8 cellular contexts compared by ENCODE assay signal in the genomic region with DNA sequence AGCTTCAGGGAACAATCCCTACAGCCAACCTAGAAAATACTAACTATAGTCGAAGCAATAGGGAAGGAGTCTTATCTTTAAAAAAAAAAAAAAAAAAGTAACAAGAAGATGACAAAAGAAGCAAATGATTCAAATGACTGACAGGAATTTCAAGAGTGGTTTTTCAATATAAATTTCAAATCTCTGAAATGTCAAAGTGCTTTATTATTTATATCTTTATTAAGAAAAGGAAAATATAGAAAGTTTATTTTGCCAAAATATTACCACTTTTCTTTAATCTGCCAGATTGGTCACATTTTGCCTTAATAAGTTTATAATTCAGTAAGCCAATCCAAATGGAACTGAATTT.
DNase-seq lines count a peak whose midpoint lies in the region; ATAC-seq and TF ChIP-seq lines count a peak whose summit lies in the region.

No MANE protein-coding gene starts in this region.

- H3K27ac ChIP-seq in mesodermal cell (ENCODE audit: low read depth, low read length, severe bottlenecking) (no peak overlapping the region), upper lobe of right lung (no peak overlapping the region), neuronal stem cell (replicated peaks; ENCODE audit: low read length) (no peak overlapping the region)

- no peak overlapping the region for H2AK5ac ChIP-seq in neuronal stem cell (ENCODE audit: low read depth, low read length)

- no peak overlapping the region for H3K23ac ChIP-seq in neuronal stem cell (ENCODE audit: low read depth, low read length, poor library complexity)

- no peak overlapping the region for H2BK15ac ChIP-seq in neuronal stem cell (ENCODE audit: low read length)

- TF ChIP-seq CTCF in upper lobe of right lung (IDR thresholded peaks at IDR 0.05) = no peak

- no peak for DNase-seq in activated naive CD4-positive, alpha-beta T cell treated with anti-CD3 and anti-CD28 coated beads, Interleukin-2, amount 50 U/mL, for 72 hours (ENCODE audit: low spot score in 2 of 2)
- DNase-seq in activated T-helper 2 cell treated with anti-CD3 and anti-CD28 coated beads, Interferon-gamma antibody, Interleukin-2, Interleukin-4, amounts not matched to agents 10 μg/mL and 5 μg/mL and 100 μg/mL, durations not matched to agents 14 hours and 24 hours and 36 hours (ENCODE audit: low spot score) = no peak
- DNase-seq in upper lobe of right lung (no peak), neuronal stem cell (ENCODE audit: low spot score) (no peak), GDM1 (lab: John Stamatoyannopoulos, UW) (no peak), NCI-H524 (lab: John Stamatoyannopoulos, UW) (no peak)

- no peak overlapping the region for H3K4me2 ChIP-seq in neuronal stem cell (ENCODE audit: insufficient read depth, low read length, poor library complexity, severe bottlenecking)

- no CpG with 5 or more reads among the region's 1 CpG for WGBS in mesodermal cell (ENCODE audit: insufficient coverage in 2 of 2), 2 experiments
- no CpG with 5 or more reads among the region's 1 CpG for WGBS in neuronal stem cell (ENCODE audit: extremely low coverage in 2 of 2, insufficient read length in 2 of 2, insufficient replicate concordance in 1 of 2), 2 donors

- H3K18ac ChIP-seq in neuronal stem cell (ENCODE audit: low read length) = no peak overlapping the region

- H3K4me1 Mint-ChIP-seq in activated naive CD4-positive, alpha-beta T cell treated with anti-CD3 and anti-CD28 coated beads, Interleukin-2, amount 50 U/mL, for 24 hours = peaks cover 23% of the 10 kb centered on the region
- H3K4me1 Mint-ChIP-seq in activated T-helper 2 cell treated with anti-CD3 and anti-CD28 coated beads, Interferon-gamma antibody, Interleukin-2, Interleukin-4, amounts not matched to agents 10 μg/mL and 5 μg/mL and 100 μg/mL, durations not matched to agents 14 hours and 24 hours and 36 hours (ENCODE audit: low read depth) = peaks cover 15% of the 10 kb centered on the region

- H3K4me3 ChIP-seq in mesodermal cell (ENCODE audit: extremely low read depth, insufficient read depth, low read length, poor library complexity, severe bottlenecking) (peak overlapping the region; percentile 16), upper lobe of right lung (peak overlapping the region; percentile 43), neuronal stem cell (ENCODE audit: low read length in 2 of 2) (no peak overlapping the region)

- no peak overlapping the region for H3K4ac ChIP-seq in neuronal stem cell (ENCODE audit: low read length)

- peak overlapping the region; percentile 18 for H3K27ac Mint-ChIP-seq in activated naive CD4-positive, alpha-beta T cell treated with anti-CD3 and anti-CD28 coated beads, Interleukin-2, amount 50 U/mL, for 24 hours
- H3K27ac Mint-ChIP-seq in activated naive CD4-positive, alpha-beta T cell treated with anti-CD3 and anti-CD28 coated beads, Interleukin-2, amount 50 U/mL, for 72 hours = no peak overlapping the region
- no peak overlapping the region for H3K27ac Mint-ChIP-seq in activated T-helper 2 cell treated with anti-CD3 and anti-CD28 coated beads, Interferon-gamma antibody, Interleukin-2, Interleukin-4, amounts not matched to agents 10 μg/mL and 5 μg/mL and 100 μg/mL, durations not matched to agents 14 hours and 24 hours and 36 hours

- H3K4me1 ChIP-seq in mesodermal cell (ENCODE audit: control insufficient read depth, insufficient read depth, low read length, poor library complexity, severe bottlenecking) = no peaks in the 10 kb centered on the region
- peaks cover 8% of the 10 kb centered on the region for H3K4me1 ChIP-seq in upper lobe of right lung
- H3K4me1 ChIP-seq in neuronal stem cell (ENCODE audit: control insufficient read depth in 2 of 2, insufficient read depth in 1 of 2, low read depth in 1 of 2, low read length in 2 of 2) = peaks cover 2 to 4% of the 10 kb centered on the region in 2 donors

- H3K9ac ChIP-seq in neuronal stem cell (ENCODE audit: low read depth, low read length, poor library complexity) = no peak overlapping the region

- H3K36me3 ChIP-seq in mesodermal cell (ENCODE audit: control insufficient read depth, insufficient read depth, low read length) = no peaks in the 10 kb centered on the region
- H3K36me3 ChIP-seq in upper lobe of right lung = no peaks in the 10 kb centered on the region
- H3K36me3 ChIP-seq in neuronal stem cell (replicated peaks in 1 of 2; ENCODE audit: control insufficient read depth in 2 of 2, insufficient read depth in 2 of 2, low read length in 2 of 2) = no peaks in the 10 kb centered on the region

- no peak overlapping the region for H4K91ac ChIP-seq in neuronal stem cell (ENCODE audit: low read depth, low read length, poor library complexity)

- peak overlapping the region; percentile 89 for H3K4me3 Mint-ChIP-seq in activated naive CD4-positive, alpha-beta T cell treated with anti-CD3 and anti-CD28 coated beads, Interleukin-2, amount 50 U/mL, for 24 hours
- H3K4me3 Mint-ChIP-seq in activated T-helper 2 cell treated with anti-CD3 and anti-CD28 coated beads, Interferon-gamma antibody, Interleukin-2, Interleukin-4, amounts not matched to agents 10 μg/mL and 5 μg/mL and 100 μg/mL, durations not matched to agents 14 hours and 24 hours and 36 hours (ENCODE audit: low read depth) = peak overlapping the region; percentile 90

- H3K27me3 ChIP-seq in upper lobe of right lung (peaks cover 23% of the 10 kb centered on the region), neuronal stem cell (ENCODE audit: control insufficient read depth in 3 of 3, insufficient read depth in 3 of 3, low read depth in 1 of 3, low read length in 3 of 3) (peaks cover 0 to 53% (median 10%) of the 10 kb centered on the region in 3 experiments)

- no peaks in the 10 kb centered on the region for H3K9me3 Mint-ChIP-seq in activated naive CD4-positive, alpha-beta T cell treated with anti-CD3 and anti-CD28 coated beads, Interleukin-2, amount 50 U/mL, for 24 hours
- H3K9me3 Mint-ChIP-seq in activated naive CD4-positive, alpha-beta T cell treated with anti-CD3 and anti-CD28 coated beads, Interleukin-2, amount 50 U/mL, for 72 hours = no peaks in the 10 kb centered on the region
- no peaks in the 10 kb centered on the region for H3K9me3 Mint-ChIP-seq in activated T-helper 2 cell treated with anti-CD3 and anti-CD28 coated beads, Interferon-gamma antibody, Interleukin-2, Interleukin-4, amounts not matched to agents 10 μg/mL and 5 μg/mL and 100 μg/mL, durations not matched to agents 14 hours and 24 hours and 36 hours

- no peak overlapping the region for H2BK12ac ChIP-seq in neuronal stem cell (ENCODE audit: low read length)

- H3K79me1 ChIP-seq in neuronal stem cell (ENCODE audit: low read depth, low read length) = no peaks in the 10 kb centered on the region

- no peak overlapping the region for H2AFZ ChIP-seq in neuronal stem cell (ENCODE audit: low read length)

- intact Hi-C loops in activated T-helper 2 cell treated with anti-CD3 and anti-CD28 coated beads, Interferon-gamma antibody, Interleukin-2, Interleukin-4, amounts not matched to agents 10 μg/mL and 5 μg/mL and 100 μg/mL, durations not matched to agents 14 hours and 24 hours and 36 hours (cut with micrococcal nuclease) = loop anchor here (5.0 to 10.0 kb wide), 7 partner anchors 152 to 1022 kb away; partner anchors contain the start of gene HOXD8
- intact Hi-C loops in upper lobe of right lung (cut with DNase I) = no loop called here

- ATAC-seq in activated naive CD4-positive, alpha-beta T cell treated with anti-CD3 and anti-CD28 coated beads, Interleukin-2, amount 50 U/mL, for 72 hours = no peak
- ATAC-seq in upper lobe of right lung = no peak

- H2BK5ac ChIP-seq in neuronal stem cell (ENCODE audit: low read length) = no peak overlapping the region

- no peak overlapping the region for H2BK120ac ChIP-seq in neuronal stem cell (ENCODE audit: low read depth, low read length)

- H3K27me3 Mint-ChIP-seq in activated naive CD4-positive, alpha-beta T cell treated with anti-CD3 and anti-CD28 coated beads, Interleukin-2, amount 50 U/mL, for 24 hours = peaks cover 29% of the 10 kb centered on the region
- H3K27me3 Mint-ChIP-seq in activated T-helper 2 cell treated with anti-CD3 and anti-CD28 coated beads, Interferon-gamma antibody, Interleukin-2, Interleukin-4, amounts not matched to agents 10 μg/mL and 5 μg/mL and 100 μg/mL, durations not matched to agents 14 hours and 24 hours and 36 hours (ENCODE audit: low read depth) = peaks cover 67% of the 10 kb centered on the region

- no peak overlapping the region for H4K8ac ChIP-seq in neuronal stem cell (ENCODE audit: low read depth, low read length)

- H3K14ac ChIP-seq in neuronal stem cell (ENCODE audit: low read length) = no peak overlapping the region

- no peaks in the 10 kb centered on the region for H3K36me3 Mint-ChIP-seq in activated naive CD4-positive, alpha-beta T cell treated with anti-CD3 and anti-CD28 coated beads, Interleukin-2, amount 50 U/mL, for 24 hours
- no peaks in the 10 kb centered on the region for H3K36me3 Mint-ChIP-seq in activated naive CD4-positive, alpha-beta T cell treated with anti-CD3 and anti-CD28 coated beads, Interleukin-2, amount 50 U/mL, for 72 hours
- H3K36me3 Mint-ChIP-seq in activated T-helper 2 cell treated with anti-CD3 and anti-CD28 coated beads, Interferon-gamma antibody, Interleukin-2, Interleukin-4, amounts not matched to agents 10 μg/mL and 5 μg/mL and 100 μg/mL, durations not matched to agents 14 hours and 24 hours and 36 hours (ENCODE audit: low read depth) = no peaks in the 10 kb centered on the region

- H3K9me3 ChIP-seq in mesodermal cell (ENCODE audit: control insufficient read depth, low read length) (no peaks in the 10 kb centered on the region), upper lobe of right lung (no peaks in the 10 kb centered on the region), neuronal stem cell (replicated peaks in 1 of 2; ENCODE audit: control insufficient read depth in 2 of 2, insufficient read depth in 1 of 2, low read depth in 1 of 2, low read length in 2 of 2) (no peaks in the 10 kb centered on the region)

Comparison
In these comparisons a context has a peak if more than half of its experiments do, and no peak if none do; other contexts are left out.
1. H3K4me3 ChIP-seq: peak in mesodermal cell (single experiment) and upper lobe of right lung (single experiment); none in neuronal stem cell (0 of 2).